Comparison of ENCODE assay signal across 14 cellular contexts in the genomic region with DNA sequence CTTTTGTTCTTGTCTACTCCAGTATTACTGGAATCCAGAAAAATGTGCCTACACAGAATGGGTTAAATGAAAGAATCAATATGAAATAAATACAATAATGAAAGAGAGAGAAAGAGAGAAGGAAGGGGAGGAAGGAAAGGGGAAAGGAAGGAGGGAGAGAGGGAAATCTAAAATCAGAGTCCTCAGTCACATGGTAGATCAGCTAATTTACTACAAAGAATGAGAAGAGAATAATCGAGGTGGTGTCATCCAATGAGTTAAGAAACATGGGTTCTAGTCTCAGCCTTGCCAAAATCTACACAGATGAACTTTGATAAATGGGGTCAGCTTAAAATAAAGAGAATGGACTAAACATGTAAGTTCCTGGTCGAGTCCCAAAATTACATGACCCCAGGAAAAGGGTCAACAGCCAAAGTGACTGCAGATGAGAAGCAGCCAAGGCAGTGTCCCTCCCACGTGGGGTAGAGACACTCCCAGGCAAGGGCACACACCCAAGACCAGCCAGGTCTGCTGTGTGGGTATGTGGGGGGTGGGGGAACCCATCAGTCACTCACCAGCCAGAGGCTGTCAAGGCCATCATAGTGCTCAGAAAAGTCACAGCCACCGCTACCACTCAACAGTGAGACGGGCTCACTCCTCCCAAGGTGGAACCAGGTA.
DNase-seq lines count a peak whose midpoint lies in the region; ATAC-seq and TF ChIP-seq lines count a peak whose summit lies in the region.
"Had no signal": no experiment of that assay in that cellular context is flagged by ENCODE, and none has a peak within 500 bp of the region (broad histone marks: within the 10 kb centered on the region; RNA-seq: fewer than 3 reads in every experiment).

No MANE protein-coding gene starts in this region.

- intact Hi-C loops in activated CD4-positive, alpha-beta T cell treated with anti-CD3 and anti-CD28 coated beads for 36 hours (cut with DNase I, micrococcal nuclease) = no loop called here
- intact Hi-C loops in Right ventricle myocardium superior (cut with DNase I) = no loop called here

- no peaks in the 10 kb centered on the region for H3K9me3 ChIP-seq in T-helper 17 cell (ENCODE audit: control insufficient read depth, low read length, poor library complexity, severe bottlenecking)
- H3K9me3 ChIP-seq: suprapubic skin had no signal

- H3K36me3 Mint-ChIP-seq in activated CD4-positive, alpha-beta T cell treated with anti-CD3 and anti-CD28 coated beads for 36 hours (ENCODE audit: low read depth) = peaks cover 45% of the 10 kb centered on the region
- H3K36me3 Mint-ChIP-seq in T-helper 17 cell (ENCODE audit: low read depth) = peaks cover 2% of the 10 kb centered on the region
- peaks cover 40% of the 10 kb centered on the region for H3K36me3 Mint-ChIP-seq in nephron progenitor cell (ENCODE audit: low read depth)

- no peaks in the 10 kb centered on the region for H3K9me3 Mint-ChIP-seq in activated CD4-positive, alpha-beta T cell treated with anti-CD3 and anti-CD28 coated beads for 36 hours (ENCODE audit: low read depth)
- H3K9me3 Mint-ChIP-seq in nephron progenitor cell = no peaks in the 10 kb centered on the region

- DNase-seq in activated CD4-positive, alpha-beta T cell treated with anti-CD3 and anti-CD28 coated beads for 36 hours = no peak
- DNase-seq in activated CD4-positive, alpha-beta T cell treated with anti-CD3 and anti-CD28 coated beads, Interleukin-2, amount 50 U/mL, for 48 hours = no peak
- DNase-seq in T-helper 17 cell (no peak), Right ventricle myocardium superior (no peak), nephron progenitor cell (no peak), AG08395 (ENCODE audit: low spot score) (no peak), cerebellar nuclear complex (lab: John Stamatoyannopoulos, UW) (no peak)
- DNase-seq: activated CD4-positive, CD25-positive, alpha-beta regulatory T cell treated with anti-CD3 and anti-CD28 coated beads, Interleukin-2, amount 50 U/mL, for 72 hours; GM23248; NCI-H146; NCI-H510A treated with DMSO at 0.1 percent for 48 hours; OCI-M1 had no signal

- no peaks in the 10 kb centered on the region for H3K27me3 Mint-ChIP-seq in activated CD4-positive, alpha-beta T cell treated with anti-CD3 and anti-CD28 coated beads for 36 hours
- H3K27me3 Mint-ChIP-seq in T-helper 17 cell = no peaks in the 10 kb centered on the region
- H3K27me3 Mint-ChIP-seq in nephron progenitor cell (ENCODE audit: low read depth, poor library complexity) = no peaks in the 10 kb centered on the region

- no peak for ATAC-seq in activated CD4-positive, alpha-beta T cell treated with anti-CD3 and anti-CD28 coated beads for 36 hours
- ATAC-seq in T-helper 17 cell (no peak), Right ventricle myocardium superior (ENCODE audit: poor library complexity) (peak; percentile 47), GM21367 (IDR thresholded peaks at IDR 0.05; ENCODE audit: unreplicated experiment) (no peak)

- no peak for TF ChIP-seq CTCF in nephron progenitor cell (IDR thresholded peaks at IDR 0.05)

- H3K4me1 Mint-ChIP-seq in activated CD4-positive, alpha-beta T cell treated with anti-CD3 and anti-CD28 coated beads for 36 hours = peaks cover 35% of the 10 kb centered on the region
- H3K4me1 Mint-ChIP-seq in T-helper 17 cell (peaks cover 31% of the 10 kb centered on the region), nephron progenitor cell (peaks cover 70% of the 10 kb centered on the region)

- no peak overlapping the region for H3K4me3 Mint-ChIP-seq in activated CD4-positive, alpha-beta T cell treated with anti-CD3 and anti-CD28 coated beads for 36 hours
- H3K4me3 Mint-ChIP-seq in T-helper 17 cell = no peak overlapping the region
- no peak overlapping the region for H3K4me3 Mint-ChIP-seq in nephron progenitor cell

- H3K27ac Mint-ChIP-seq in activated CD4-positive, alpha-beta T cell treated with anti-CD3 and anti-CD28 coated beads for 36 hours = peak overlapping the region; percentile 52
- H3K27ac Mint-ChIP-seq in T-helper 17 cell (peak overlapping the region; percentile 95), nephron progenitor cell (peak overlapping the region; percentile 88)

- CTCF ChIA-PET in activated CD4-positive, alpha-beta T cell treated with anti-CD3 and anti-CD28 coated beads for 36 hours (lab: Charles Lee) = interaction anchor here (1.0 to 1.4 kb wide), 2 partner anchors 28 to 179 kb away, joined by 3 read pairs; no protein-coding TSS in a partner anchor

- POLR2A ChIA-PET in activated CD4-positive, alpha-beta T cell treated with anti-CD3 and anti-CD28 coated beads for 36 hours (lab: Charles Lee) = no interaction called here
